Comparison of ENCODE assay signal across 9 cellular contexts in the genomic region with DNA sequence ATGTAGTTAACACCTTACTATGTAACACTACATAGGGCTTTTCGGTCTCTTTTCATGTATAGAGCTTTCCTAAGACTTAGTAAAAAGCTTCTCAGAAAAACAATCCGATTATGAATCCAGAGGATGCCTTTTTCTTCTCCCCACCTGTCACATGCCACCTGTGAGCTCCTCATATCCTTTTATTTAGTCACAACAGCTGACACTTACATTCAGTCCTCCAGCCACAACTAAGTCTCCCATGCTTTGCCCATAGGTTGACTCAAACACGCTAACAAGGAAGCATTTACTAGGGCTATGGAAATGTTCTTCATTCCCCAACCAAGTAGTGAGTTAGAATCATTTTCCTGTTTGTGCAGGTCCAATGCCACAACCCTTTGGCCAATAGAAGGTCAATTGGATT. TPM values are rescaled to one million over a fixed set of nuclear protein-coding genes. Genes with fewer than 3 reads are reported as not detected.
"Had no signal": no experiment of that assay in that cellular context is flagged by ENCODE, and none has a peak within 500 bp of the region (broad histone marks: within the 10 kb centered on the region; RNA-seq: fewer than 3 reads in every experiment).

No MANE protein-coding gene starts in this region.

- H3K27ac ChIP-seq: GM23248 had no signal

- H3K9ac ChIP-seq: GM23248 had no signal

- H3K4me1 ChIP-seq: HAP-1 had no signal

- ATAC-seq: HCT116, K562 had no signal

- DNase-seq: GM23248, GOT3, H7, IMR-90, KG1 had no signal

- H3K4me3 ChIP-seq: GM23248, HAP-1, K562 had no signal

- H2AFZ ChIP-seq: GM23248 had no signal

RNA-seq across cellular contexts. Expression of gene ENO4, which starts 7.9 kb away (rescaled TPM):
- total RNA-seq: HT-29, K562 had no signal
